In genomic region chr9:27181381-27181780, GRCh38 we compare ENCODE assay signal across 1 cellular context.
TF ChIP-seq lines count a peak whose summit lies in the region.

No MANE protein-coding gene starts in this region.

TF ChIP-seq in GM23338, 12 proteins besides CTCF, POLR2A, EP300 and RAD21 (continued from another document):
- TF ChIP-seq ETS1 (IDR thresholded peaks at IDR 0.05) (no peak), ZNF114 (CRISPR knock-in tag; IDR thresholded peaks at IDR 0.05) (no peak), EZH2phosphoT487 (IDR thresholded peaks at IDR 0.05; ENCODE audit: unreplicated experiment) (no peak), STAT1 (IDR thresholded peaks at IDR 0.05; ENCODE audit: unreplicated experiment) (no peak), ZNF331 (CRISPR knock-in tag; IDR thresholded peaks at IDR 0.05; ENCODE audit: low read depth) (no peak)
- TF ChIP-seq, protein P1, sequence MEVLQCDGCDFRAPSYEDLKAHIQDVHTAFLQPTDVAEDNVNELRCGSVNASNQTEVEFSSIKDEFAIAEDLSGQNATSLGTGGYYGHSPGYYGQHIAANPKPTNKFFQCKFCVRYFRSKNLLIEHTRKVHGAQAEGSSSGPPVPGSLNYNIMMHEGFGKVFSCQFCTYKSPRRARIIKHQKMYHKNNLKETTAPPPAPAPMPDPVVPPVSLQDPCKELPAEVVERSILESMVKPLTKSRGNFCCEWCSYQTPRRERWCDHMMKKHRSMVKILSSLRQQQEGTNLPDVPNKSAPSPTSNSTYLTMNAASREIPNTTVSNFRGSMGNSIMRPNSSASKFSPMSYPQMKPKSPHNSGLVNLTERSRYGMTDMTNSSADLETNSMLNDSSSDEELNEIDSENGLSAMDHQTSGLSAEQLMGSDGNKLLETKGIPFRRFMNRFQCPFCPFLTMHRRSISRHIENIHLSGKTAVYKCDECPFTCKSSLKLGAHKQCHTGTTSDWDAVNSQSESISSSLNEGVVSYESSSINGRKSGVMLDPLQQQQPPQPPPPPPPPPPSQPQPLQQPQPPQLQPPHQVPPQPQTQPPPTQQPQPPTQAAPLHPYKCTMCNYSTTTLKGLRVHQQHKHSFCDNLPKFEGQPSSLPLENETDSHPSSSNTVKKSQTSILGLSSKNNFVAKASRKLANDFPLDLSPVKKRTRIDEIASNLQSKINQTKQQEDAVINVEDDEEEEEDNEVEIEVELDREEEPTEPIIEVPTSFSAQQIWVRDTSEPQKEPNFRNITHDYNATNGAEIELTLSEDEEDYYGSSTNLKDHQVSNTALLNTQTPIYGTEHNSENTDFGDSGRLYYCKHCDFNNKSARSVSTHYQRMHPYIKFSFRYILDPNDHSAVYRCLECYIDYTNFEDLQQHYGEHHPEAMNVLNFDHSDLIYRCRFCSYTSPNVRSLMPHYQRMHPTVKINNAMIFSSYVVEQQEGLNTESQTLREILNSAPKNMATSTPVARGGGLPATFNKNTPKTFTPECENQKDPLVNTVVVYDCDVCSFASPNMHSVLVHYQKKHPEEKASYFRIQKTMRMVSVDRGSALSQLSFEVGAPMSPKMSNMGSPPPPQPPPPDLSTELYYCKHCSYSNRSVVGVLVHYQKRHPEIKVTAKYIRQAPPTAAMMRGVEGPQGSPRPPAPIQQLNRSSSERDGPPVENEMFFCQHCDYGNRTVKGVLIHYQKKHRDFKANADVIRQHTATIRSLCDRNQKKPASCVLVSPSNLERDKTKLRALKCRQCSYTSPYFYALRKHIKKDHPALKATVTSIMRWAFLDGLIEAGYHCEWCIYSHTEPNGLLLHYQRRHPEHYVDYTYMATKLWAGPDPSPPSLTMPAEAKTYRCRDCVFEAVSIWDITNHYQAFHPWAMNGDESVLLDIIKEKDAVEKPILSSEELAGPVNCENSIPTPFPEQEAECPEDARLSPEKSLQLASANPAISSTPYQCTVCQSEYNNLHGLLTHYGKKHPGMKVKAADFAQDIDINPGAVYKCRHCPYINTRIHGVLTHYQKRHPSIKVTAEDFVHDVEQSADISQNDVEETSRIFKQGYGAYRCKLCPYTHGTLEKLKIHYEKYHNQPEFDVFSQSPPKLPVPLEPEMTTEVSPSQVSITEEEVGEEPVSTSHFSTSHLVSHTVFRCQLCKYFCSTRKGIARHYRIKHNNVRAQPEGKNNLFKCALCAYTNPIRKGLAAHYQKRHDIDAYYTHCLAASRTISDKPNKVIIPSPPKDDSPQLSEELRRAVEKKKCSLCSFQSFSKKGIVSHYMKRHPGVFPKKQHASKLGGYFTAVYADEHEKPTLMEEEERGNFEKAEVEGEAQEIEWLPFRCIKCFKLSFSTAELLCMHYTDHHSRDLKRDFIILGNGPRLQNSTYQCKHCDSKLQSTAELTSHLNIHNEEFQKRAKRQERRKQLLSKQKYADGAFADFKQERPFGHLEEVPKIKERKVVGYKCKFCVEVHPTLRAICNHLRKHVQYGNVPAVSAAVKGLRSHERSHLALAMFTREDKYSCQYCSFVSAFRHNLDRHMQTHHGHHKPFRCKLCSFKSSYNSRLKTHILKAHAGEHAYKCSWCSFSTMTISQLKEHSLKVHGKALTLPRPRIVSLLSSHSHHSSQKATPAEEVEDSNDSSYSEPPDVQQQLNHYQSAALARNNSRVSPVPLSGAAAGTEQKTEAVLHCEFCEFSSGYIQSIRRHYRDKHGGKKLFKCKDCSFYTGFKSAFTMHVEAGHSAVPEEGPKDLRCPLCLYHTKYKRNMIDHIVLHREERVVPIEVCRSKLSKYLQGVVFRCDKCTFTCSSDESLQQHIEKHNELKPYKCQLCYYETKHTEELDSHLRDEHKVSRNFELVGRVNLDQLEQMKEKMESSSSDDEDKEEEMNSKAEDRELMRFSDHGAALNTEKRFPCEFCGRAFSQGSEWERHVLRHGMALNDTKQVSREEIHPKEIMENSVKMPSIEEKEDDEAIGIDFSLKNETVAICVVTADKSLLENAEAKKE (CRISPR knock-in tag; IDR thresholded peaks at IDR 0.05): no peak
